1 cellular context compared by ENCODE assay signal in the genomic region with DNA sequence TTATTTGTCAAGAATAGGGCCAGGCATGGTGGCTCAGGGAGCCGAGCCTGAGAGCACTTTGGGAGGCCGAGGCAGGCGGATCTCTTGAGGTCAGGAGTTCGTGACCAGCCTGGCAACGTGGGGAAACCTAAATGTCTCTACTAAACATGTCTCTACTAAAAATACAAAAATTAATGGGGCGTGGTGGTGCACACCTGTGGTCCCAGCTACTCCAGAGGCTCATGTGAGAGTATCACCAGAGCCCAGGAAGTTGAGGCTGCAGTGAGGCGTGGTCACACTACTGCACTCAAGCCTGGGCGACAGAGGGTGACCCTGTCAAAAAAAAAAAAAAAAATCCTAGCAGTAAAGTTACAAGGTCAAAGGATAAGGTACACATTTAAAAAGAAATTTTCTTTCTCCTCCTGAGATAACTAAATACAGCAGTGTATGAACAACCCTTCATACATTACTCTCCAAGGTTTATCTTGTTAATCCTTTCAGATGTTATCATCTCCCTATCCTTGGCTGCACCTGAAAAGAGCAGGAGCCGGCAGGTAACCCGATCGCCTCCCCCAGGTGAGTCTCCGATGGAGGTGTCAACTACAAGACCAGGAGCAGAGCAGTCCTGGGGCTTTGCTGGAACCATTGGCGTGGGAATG.
TF ChIP-seq lines count a peak whose summit lies in the region.

No MANE protein-coding gene starts in this region.

TF ChIP-seq in HepG2, 621 proteins besides CTCF, POLR2A, EP300 and RAD21 (continued from another document):
- TF ChIP-seq, protein P1, sequence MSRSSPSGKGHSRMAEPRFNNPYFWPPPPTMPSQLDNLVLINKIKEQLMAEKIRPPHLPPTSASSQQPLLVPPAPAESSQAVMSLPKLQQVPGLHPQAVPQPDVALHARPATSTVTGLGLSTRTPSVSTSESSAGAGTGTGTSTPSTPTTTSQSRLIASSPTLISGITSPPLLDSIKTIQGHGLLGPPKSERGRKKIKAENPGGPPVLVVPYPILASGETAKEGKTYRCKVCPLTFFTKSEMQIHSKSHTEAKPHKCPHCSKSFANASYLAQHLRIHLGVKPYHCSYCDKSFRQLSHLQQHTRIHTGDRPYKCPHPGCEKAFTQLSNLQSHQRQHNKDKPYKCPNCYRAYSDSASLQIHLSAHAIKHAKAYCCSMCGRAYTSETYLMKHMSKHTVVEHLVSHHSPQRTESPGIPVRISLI (CRISPR knock-in tag; IDR thresholded peaks at IDR 0.05; ENCODE audit: borderline replicate concordance), result peak; percentile 42; the same call in 1 of the 2 replicates
- no peak for TF ChIP-seq GABPA (IDR thresholded peaks at IDR 0.05; ENCODE audit: low read depth, low read length)
- 0 out of 2 replicates have a peak, but pooled peaks have one; percentile 14 for TF ChIP-seq GABPA (CRISPR knock-in tag; IDR thresholded peaks at IDR 0.05; ENCODE audit: low read depth)
- TF ChIP-seq ADNP (CRISPR knock-in tag; IDR thresholded peaks at IDR 0.05), result no peak
- TF ChIP-seq MEIS1 (CRISPR knock-in tag; IDR thresholded peaks at IDR 0.05; ENCODE audit: borderline replicate concordance), result 0 out of 2 replicates have a peak, but pooled peaks have one; percentile 6
- no peak for TF ChIP-seq RFX3 (CRISPR knock-in tag; IDR thresholded peaks at IDR 0.05)
- no peak for TF ChIP-seq ZNF737 (CRISPR knock-in tag; IDR thresholded peaks at IDR 0.05; ENCODE audit: borderline replicate concordance)
- no peak for TF ChIP-seq TP53 (CRISPR knock-in tag; conservative IDR thresholded peaks at IDR 0.05)
- no peak for TF ChIP-seq ZNF234 (CRISPR knock-in tag; conservative IDR thresholded peaks at IDR 0.05)
- TF ChIP-seq HDAC2 (CRISPR knock-in tag; IDR thresholded peaks at IDR 0.05), result no peak
- TF ChIP-seq CC2D1A (CRISPR knock-in tag; IDR thresholded peaks at IDR 0.05), result no peak
- TF ChIP-seq, protein P2, sequence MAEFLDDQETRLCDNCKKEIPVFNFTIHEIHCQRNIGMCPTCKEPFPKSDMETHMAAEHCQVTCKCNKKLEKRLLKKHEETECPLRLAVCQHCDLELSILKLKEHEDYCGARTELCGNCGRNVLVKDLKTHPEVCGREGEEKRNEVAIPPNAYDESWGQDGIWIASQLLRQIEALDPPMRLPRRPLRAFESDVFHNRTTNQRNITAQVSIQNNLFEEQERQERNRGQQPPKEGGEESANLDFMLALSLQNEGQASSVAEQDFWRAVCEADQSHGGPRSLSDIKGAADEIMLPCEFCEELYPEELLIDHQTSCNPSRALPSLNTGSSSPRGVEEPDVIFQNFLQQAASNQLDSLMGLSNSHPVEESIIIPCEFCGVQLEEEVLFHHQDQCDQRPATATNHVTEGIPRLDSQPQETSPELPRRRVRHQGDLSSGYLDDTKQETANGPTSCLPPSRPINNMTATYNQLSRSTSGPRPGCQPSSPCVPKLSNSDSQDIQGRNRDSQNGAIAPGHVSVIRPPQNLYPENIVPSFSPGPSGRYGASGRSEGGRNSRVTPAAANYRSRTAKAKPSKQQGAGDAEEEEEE (CRISPR knock-in tag; IDR thresholded peaks at IDR 0.05; ENCODE audit: borderline replicate concordance), result no peak
- no peak for TF ChIP-seq ZFX (CRISPR knock-in tag; IDR thresholded peaks at IDR 0.05; ENCODE audit: low read depth)
- 0 out of 2 replicates have a peak, but pooled peaks have one; percentile 70 for TF ChIP-seq ZNF558 (CRISPR knock-in tag; IDR thresholded peaks at IDR 0.05; ENCODE audit: borderline replicate concordance)
- no peak for TF ChIP-seq ZNF75D (CRISPR knock-in tag; IDR thresholded peaks at IDR 0.05; ENCODE audit: borderline replicate concordance)
- TF ChIP-seq, protein P3, sequence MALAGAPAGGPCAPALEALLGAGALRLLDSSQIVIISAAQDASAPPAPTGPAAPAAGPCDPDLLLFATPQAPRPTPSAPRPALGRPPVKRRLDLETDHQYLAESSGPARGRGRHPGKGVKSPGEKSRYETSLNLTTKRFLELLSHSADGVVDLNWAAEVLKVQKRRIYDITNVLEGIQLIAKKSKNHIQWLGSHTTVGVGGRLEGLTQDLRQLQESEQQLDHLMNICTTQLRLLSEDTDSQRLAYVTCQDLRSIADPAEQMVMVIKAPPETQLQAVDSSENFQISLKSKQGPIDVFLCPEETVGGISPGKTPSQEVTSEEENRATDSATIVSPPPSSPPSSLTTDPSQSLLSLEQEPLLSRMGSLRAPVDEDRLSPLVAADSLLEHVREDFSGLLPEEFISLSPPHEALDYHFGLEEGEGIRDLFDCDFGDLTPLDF (CRISPR knock-in tag; IDR thresholded peaks at IDR 0.05), result no peak
- TF ChIP-seq KLF16 (CRISPR knock-in tag; IDR thresholded peaks at IDR 0.05), result no peak
- TF ChIP-seq, protein P4, sequence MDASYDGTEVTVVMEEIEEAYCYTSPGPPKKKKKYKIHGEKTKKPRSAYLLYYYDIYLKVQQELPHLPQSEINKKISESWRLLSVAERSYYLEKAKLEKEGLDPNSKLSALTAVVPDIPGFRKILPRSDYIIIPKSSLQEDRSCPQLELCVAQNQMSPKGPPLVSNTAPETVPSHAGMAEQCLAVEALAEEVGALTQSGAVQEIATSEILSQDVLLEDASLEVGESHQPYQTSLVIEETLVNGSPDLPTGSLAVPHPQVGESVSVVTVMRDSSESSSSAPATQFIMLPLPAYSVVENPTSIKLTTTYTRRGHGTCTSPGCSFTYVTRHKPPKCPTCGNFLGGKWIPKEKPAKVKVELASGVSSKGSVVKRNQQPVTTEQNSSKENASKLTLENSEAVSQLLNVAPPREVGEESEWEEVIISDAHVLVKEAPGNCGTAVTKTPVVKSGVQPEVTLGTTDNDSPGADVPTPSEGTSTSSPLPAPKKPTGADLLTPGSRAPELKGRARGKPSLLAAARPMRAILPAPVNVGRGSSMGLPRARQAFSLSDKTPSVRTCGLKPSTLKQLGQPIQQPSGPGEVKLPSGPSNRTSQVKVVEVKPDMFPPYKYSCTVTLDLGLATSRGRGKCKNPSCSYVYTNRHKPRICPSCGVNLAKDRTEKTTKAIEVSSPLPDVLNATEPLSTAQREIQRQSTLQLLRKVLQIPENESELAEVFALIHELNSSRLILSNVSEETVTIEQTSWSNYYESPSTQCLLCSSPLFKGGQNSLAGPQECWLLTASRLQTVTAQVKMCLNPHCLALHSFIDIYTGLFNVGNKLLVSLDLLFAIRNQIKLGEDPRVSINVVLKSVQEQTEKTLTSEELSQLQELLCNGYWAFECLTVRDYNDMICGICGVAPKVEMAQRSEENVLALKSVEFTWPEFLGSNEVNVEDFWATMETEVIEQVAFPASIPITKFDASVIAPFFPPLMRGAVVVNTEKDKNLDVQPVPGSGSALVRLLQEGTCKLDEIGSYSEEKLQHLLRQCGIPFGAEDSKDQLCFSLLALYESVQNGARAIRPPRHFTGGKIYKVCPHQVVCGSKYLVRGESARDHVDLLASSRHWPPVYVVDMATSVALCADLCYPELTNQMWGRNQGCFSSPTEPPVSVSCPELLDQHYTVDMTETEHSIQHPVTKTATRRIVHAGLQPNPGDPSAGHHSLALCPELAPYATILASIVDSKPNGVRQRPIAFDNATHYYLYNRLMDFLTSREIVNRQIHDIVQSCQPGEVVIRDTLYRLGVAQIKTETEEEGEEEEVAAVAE (CRISPR knock-in tag; IDR thresholded peaks at IDR 0.05; ENCODE audit: borderline replicate concordance), result no peak
- 0 out of 2 replicates have a peak, but pooled peaks have one; percentile 11 for TF ChIP-seq ZNF263 (CRISPR knock-in tag; IDR thresholded peaks at IDR 0.05)
- TF ChIP-seq SIX4 (CRISPR knock-in tag; IDR thresholded peaks at IDR 0.05), result no peak
- TF ChIP-seq MEIS2 (CRISPR knock-in tag; IDR thresholded peaks at IDR 0.05), result no peak
- no peak for TF ChIP-seq PLRG1 (conservative IDR thresholded peaks at IDR 0.05)
